20 cellular contexts compared by ENCODE assay signal in genomic region chr22:39654959-39655579, GRCh38.
DNase-seq lines count a peak whose midpoint lies in the region; FAIRE-seq and TF ChIP-seq lines count a peak whose summit lies in the region.
"Had no signal": no experiment of that assay in that cellular context is flagged by ENCODE, and none has a peak within 500 bp of the region (broad histone marks: within the 10 kb centered on the region; RNA-seq: fewer than 3 reads in every experiment).

No MANE protein-coding gene starts in this region.

- no peak overlapping the region for H3K4me2 ChIP-seq in OCI-LY3 (ENCODE audit: low read length)
- no peak overlapping the region for H3K4me2 ChIP-seq in H1 (ENCODE audit: insufficient read depth in 1 of 2, low read depth in 2 of 2, low read length in 2 of 2)
- H3K4me2 ChIP-seq in trophoblast cell (ENCODE audit: low read length): no peak overlapping the region

- no peak for TF ChIP-seq POLR2A in H1 (IDR thresholded peaks at IDR 0.05; ENCODE audit: control extremely low read depth in 1 of 2, low read depth in 2 of 2, low read length in 2 of 2)

- no peak for TF ChIP-seq EP300 in H1 (IDR thresholded peaks at IDR 0.05; ENCODE audit: borderline replicate concordance in 1 of 2, low read depth in 2 of 2, low read length in 2 of 2)

- POLR2A ChIA-PET in AG04450 (lab: Yijun Ruan, JAX) (interaction anchor here (1.0 kb wide), 1 partner anchor 22 kb away, joined by 3 read pairs; no protein-coding TSS in a partner anchor), H1 (lab: Charles Lee; ENCODE audit: partially characterized antibody) (no interaction called here)

- H4K12ac ChIP-seq in trophoblast cell (ENCODE audit: low read depth, low read length): no peak overlapping the region

- no peak for FAIRE-seq in H1 (lab: Jason Lieb, UNC)
- FAIRE-seq: endothelial cell of umbilical vein, GM18507 had no signal

- H3K27ac ChIP-seq in AG04450 (ENCODE audit: low read depth, low read length) (no peak overlapping the region), OCI-LY3 (ENCODE audit: low read length) (no peak overlapping the region), H1 (ENCODE audit: low read depth, low read length) (no peak overlapping the region), trophoblast cell (ENCODE audit: low read depth, low read length) (no peak overlapping the region)
- H3K27ac ChIP-seq: breast epithelium, heart right ventricle, upper lobe of left lung had no signal

- H4K20me1 ChIP-seq in OCI-LY3 (ENCODE audit: insufficient read depth, low read length) (no peaks in the 10 kb centered on the region), H1 (replicated peaks in 1 of 2; ENCODE audit: control insufficient read depth in 1 of 2, insufficient read depth in 2 of 2, low read length in 2 of 2) (peaks cover 0 to 2% of the 10 kb centered on the region in 2 experiments)

- peaks cover 16% of the 10 kb centered on the region for H3K9me3 ChIP-seq in AG04450 (ENCODE audit: control insufficient read depth, insufficient read depth, low read length)
- H3K9me3 ChIP-seq in OCI-LY3 (ENCODE audit: insufficient read depth, low read length): no peaks in the 10 kb centered on the region
- H3K9me3 ChIP-seq in H1 (ENCODE audit: insufficient read depth in 2 of 2, low read depth in 1 of 2, low read length in 1 of 2): no peaks in the 10 kb centered on the region
- peaks cover 3% of the 10 kb centered on the region for H3K9me3 ChIP-seq in trophoblast cell (ENCODE audit: insufficient read depth, low read depth, low read length)
- H3K9me3 ChIP-seq: HAP-1, upper lobe of left lung had no signal

- H3K4ac ChIP-seq in H1 (replicated peaks; ENCODE audit: insufficient read length, low read depth, low read length) (no peak overlapping the region), trophoblast cell (ENCODE audit: low read depth, low read length) (no peak overlapping the region)

- H3K18ac ChIP-seq in H1 (ENCODE audit: extremely low read depth, low read length) (no peak overlapping the region), trophoblast cell (ENCODE audit: low read length) (no peak overlapping the region)

- TF ChIP-seq RAD21 in H1 (IDR thresholded peaks at IDR 0.05 in 1 of 2, conservative IDR thresholded peaks at IDR 0.05 in 1 of 2; ENCODE audit: low read depth in 2 of 2, low read length in 2 of 2): peak; percentile 42 to 65

- no peak overlapping the region for H2BK5ac ChIP-seq in H1 (ENCODE audit: low read depth, low read length)
- H2BK5ac ChIP-seq in trophoblast cell (ENCODE audit: low read depth, low read length, poor library complexity): no peak overlapping the region

- no peak overlapping the region for H3K9ac ChIP-seq in OCI-LY3 (ENCODE audit: low read length)
- H3K9ac ChIP-seq in H1 (replicated peaks in 1 of 4; ENCODE audit: extremely low read depth in 1 of 4, low read depth in 3 of 4, low read length in 3 of 4): no peak overlapping the region
- H3K9ac ChIP-seq in trophoblast cell (ENCODE audit: low read length): no peak overlapping the region

- H4K91ac ChIP-seq in H1 (replicated peaks; ENCODE audit: insufficient read length, low read length) (no peak overlapping the region), trophoblast cell (ENCODE audit: low read depth, low read length) (no peak overlapping the region)

- H2BK20ac ChIP-seq in H1 (ENCODE audit: low read length): no peak overlapping the region

- H3K56ac ChIP-seq in H1 (replicated peaks; ENCODE audit: insufficient read length, low read depth, low read length): no peak overlapping the region

- 74% methylated on average over 8 of the region's 8 CpGs; no CpG with 5 or more reads in 1 of the 2 experiments for WGBS in H1 (ENCODE audit: extremely low coverage in 1 of 2, insufficient coverage in 1 of 2, insufficient read length in 1 of 2, insufficient replicate concordance in 2 of 2, low coverage in 1 of 2, low lambda C conversion rate in 2 of 2, missing lambda C conversion rate in 1 of 2), 2 experiments
- WGBS in trophoblast cell (ENCODE audit: extremely low coverage, insufficient coverage, insufficient read length): no CpG with 5 or more reads among the region's 8 CpGs

- H2AFZ ChIP-seq in OCI-LY3 (ENCODE audit: low read depth, low read length): no peak overlapping the region
- H2AFZ ChIP-seq in H1 (ENCODE audit: low read length): no peak overlapping the region
- no peak overlapping the region for H2AFZ ChIP-seq in trophoblast cell (ENCODE audit: insufficient read depth, low read length, poor library complexity)

- H3K27me3 ChIP-seq in AG04450 (ENCODE audit: control insufficient read depth, insufficient read depth, low read length) (peaks cover 50% of the 10 kb centered on the region), OCI-LY3 (ENCODE audit: low read depth, low read length) (peaks cover 15% of the 10 kb centered on the region; the same call in 1 of the 2 replicates), H1 (replicated peaks in 1 of 4; ENCODE audit: control insufficient read depth in 3 of 4, extremely low read depth in 1 of 4, insufficient read depth in 3 of 4, low read length in 3 of 4) (no peaks in the 10 kb centered on the region; a peak in 2 of 7 replicates), trophoblast cell (ENCODE audit: insufficient read depth, low read length) (no peaks in the 10 kb centered on the region)
- H3K27me3 ChIP-seq: upper lobe of left lung had no signal

- H3K79me2 ChIP-seq in OCI-LY3 (ENCODE audit: low read length) (no peaks in the 10 kb centered on the region), H1 (ENCODE audit: control insufficient read depth in 1 of 2, insufficient read depth in 2 of 2, low read length in 2 of 2) (no peaks in the 10 kb centered on the region), trophoblast cell (ENCODE audit: control insufficient read depth, insufficient read depth, low read length, poor library complexity) (no peaks in the 10 kb centered on the region)

- TF ChIP-seq CTCF in AG04450 (IDR thresholded peaks at IDR 0.05; ENCODE audit: low read depth, low read length) (peak; percentile 17; the same call in 1 of the 2 replicates), GM12875 (IDR thresholded peaks at IDR 0.05; ENCODE audit: borderline replicate concordance, insufficient read depth, low read depth, low read length) (peak; percentile 45; the same call in 1 of the 2 replicates), OCI-LY3 (IDR thresholded peaks at IDR 0.05; ENCODE audit: low read depth, low read length) (0 out of 2 replicates have a peak, but pooled peaks have one; percentile 16), H1 (IDR thresholded peaks at IDR 0.05; ENCODE audit: control extremely low read depth in 1 of 3, insufficient read depth in 1 of 3, low read depth in 1 of 3, low read length in 3 of 3) (peak; percentile 58 to 74 (median 73))

- no peak overlapping the region for H2BK120ac ChIP-seq in H1 (replicated peaks; ENCODE audit: low read depth, low read length)
- no peak overlapping the region for H2BK120ac ChIP-seq in trophoblast cell (ENCODE audit: insufficient read depth, low read length, poor library complexity)

- H3K4me3 ChIP-seq in AG04450 (ENCODE audit: low read depth, low read length) (no peak overlapping the region), GM12875 (ENCODE audit: low read depth, low read length) (no peak overlapping the region), OCI-LY3 (ENCODE audit: low read length) (no peak overlapping the region), H1 (ENCODE audit: extremely low read depth in 1 of 4, insufficient read depth in 2 of 4, low read depth in 3 of 4, low read length in 4 of 4) (no peak overlapping the region), trophoblast cell (ENCODE audit: low read depth, low read length) (no peak overlapping the region)
- H3K4me3 ChIP-seq: breast epithelium, HAP-1, heart right ventricle, upper lobe of left lung had no signal

- H3K4me1 ChIP-seq in OCI-LY3 (ENCODE audit: low read length) (no peaks in the 10 kb centered on the region), H1 (replicated peaks in 1 of 4; ENCODE audit: control insufficient read depth in 3 of 4, insufficient read depth in 4 of 4, low read length in 3 of 4) (no peaks in the 10 kb centered on the region; a peak in 1 of 7 replicates), trophoblast cell (ENCODE audit: control insufficient read depth in 1 of 2, insufficient read depth in 2 of 2, low read length in 2 of 2) (no peaks in the 10 kb centered on the region)
- H3K4me1 ChIP-seq: breast epithelium, HAP-1, heart right ventricle, upper lobe of left lung had no signal

- H4K8ac ChIP-seq in H1 (ENCODE audit: extremely low read depth, insufficient read depth, low read length): no peak overlapping the region
- no peak overlapping the region for H4K8ac ChIP-seq in trophoblast cell (ENCODE audit: low read depth, low read length)

- no peaks in the 10 kb centered on the region for H3K79me1 ChIP-seq in H1 (ENCODE audit: low read depth, low read length)
- no peaks in the 10 kb centered on the region for H3K79me1 ChIP-seq in trophoblast cell (ENCODE audit: low read length)

- CTCF ChIA-PET in AG04450 (lab: Charles Lee) (no interaction called here), H1 (lab: Charles Lee; ENCODE audit: partially characterized antibody) (interaction anchor here (0.6 to 2.8 kb wide), 16 partner anchors 9 to 1755 kb away, joined by 3 to 9 read pairs (median 3); no protein-coding TSS in a partner anchor)

- H3K23ac ChIP-seq in H1 (ENCODE audit: insufficient read length) (no peak overlapping the region), trophoblast cell (ENCODE audit: low read length) (no peak overlapping the region)

- no peak overlapping the region for H4K5ac ChIP-seq in H1 (ENCODE audit: insufficient read length, low read depth, low read length)

- DNase-seq in AG04450 (ENCODE audit: low read depth, low spot score) (no peak), H1 (ENCODE audit: low read depth in 1 of 2, low spot score in 2 of 2) (no peak), COLO829 (ENCODE audit: low spot score) (no peak), SW 1271 (lab: John Stamatoyannopoulos, UW) (no peak), trophoblast cell (no peak)
- no peak for DNase-seq in effector CD4-positive, alpha-beta T cell
- DNase-seq: activated CD4-positive, alpha-beta T cell treated with anti-CD3 and anti-CD28 coated beads, Interleukin-2, amount 50 U/mL, for 48 hours; activated effector memory CD4-positive, alpha-beta T cell treated with anti-CD3 and anti-CD28 coated beads, Interleukin-2, amount 50 U/mL, for 16 hours; heart right ventricle; left ventricle myocardium superior; NCI-H1092 treated with DMSO at 0.1 percent for 48 hours; NCI-H510A; T-helper 9 cell; upper lobe of left lung had no signal

- H2AK5ac ChIP-seq in H1 (ENCODE audit: low read depth, low read length): no peak overlapping the region
- no peak overlapping the region for H2AK5ac ChIP-seq in trophoblast cell (ENCODE audit: low read length)

- no peaks in the 10 kb centered on the region for H3K23me2 ChIP-seq in H1 (ENCODE audit: low read depth, low read length)

- H2BK15ac ChIP-seq in H1 (ENCODE audit: low read length): no peak overlapping the region

- no peak overlapping the region for H2BK12ac ChIP-seq in H1 (ENCODE audit: low read depth, low read length)
- H2BK12ac ChIP-seq in trophoblast cell (ENCODE audit: low read length): no peak overlapping the region

- H3K36me3 ChIP-seq in OCI-LY3 (replicated peaks; ENCODE audit: low read depth, low read length) (no peaks in the 10 kb centered on the region), H1 (ENCODE audit: control insufficient read depth in 2 of 4, insufficient read depth in 4 of 4, low read length in 3 of 4) (no peaks in the 10 kb centered on the region), trophoblast cell (ENCODE audit: control insufficient read depth in 1 of 2, insufficient read depth in 2 of 2, low read length in 2 of 2) (no peaks in the 10 kb centered on the region)
- H3K36me3 ChIP-seq: breast epithelium, HAP-1, heart right ventricle, upper lobe of left lung had no signal

- H3K14ac ChIP-seq in H1 (ENCODE audit: insufficient read length) (no peak overlapping the region), trophoblast cell (ENCODE audit: low read length) (no peak overlapping the region)

Comparison
In these comparisons a context has a peak if more than half of its experiments do, and no peak if none do; other contexts are left out.
1. CTCF ChIP-seq: peak in every context shown above with its lines; median percentile 73 in H1; 45 in GM12875; 17 in AG04450; 16 in OCI-LY3.